Comparison of ENCODE assay signal across 8 cellular contexts in genomic region chr1:231420959-231421615, GRCh38. TPM values are rescaled to one million over a fixed set of nuclear protein-coding genes. Genes with fewer than 3 reads are reported as not detected.
DNase-seq lines count a peak whose midpoint lies in the region; ATAC-seq and TF ChIP-seq lines count a peak whose summit lies in the region.

No MANE protein-coding gene starts in this region.

- H3K36me3 ChIP-seq in esophagus squamous epithelium: no peaks in the 10 kb centered on the region
- no peaks in the 10 kb centered on the region for H3K36me3 ChIP-seq in testis (ENCODE audit: low read depth, missing control alignments)

- ATAC-seq in HG02759 (IDR thresholded peaks at IDR 0.05; ENCODE audit: unreplicated experiment) (peak; percentile 7), naive B cell (ENCODE audit: low read depth in 2 of 2) (no peak)

- no peak for TF ChIP-seq CTCF in esophagus squamous epithelium (IDR thresholded peaks at IDR 0.05)
- TF ChIP-seq CTCF in testis (IDR thresholded peaks at IDR 0.05): no peak

- H3K27me3 ChIP-seq in esophagus squamous epithelium: no peaks in the 10 kb centered on the region
- no peaks in the 10 kb centered on the region for H3K27me3 ChIP-seq in testis

- H3K27ac ChIP-seq in esophagus squamous epithelium: peak overlapping the region; percentile 88 to 99 (median 98)
- peak overlapping the region; percentile 95 to 99 for H3K27ac ChIP-seq in testis

- DNase-seq in DMS 273 (lab: John Stamatoyannopoulos, UW; ENCODE audit: unreplicated experiment) (peak; percentile 70), DMS 273 treated with DMSO at 0.1 percent for 48 hours (lab: John Stamatoyannopoulos, UW) (no peak), NCI-H460 (ENCODE audit: extremely low read depth, low read depth) (peak; percentile 16), esophagus squamous epithelium (lab: John Stamatoyannopoulos, UW) (peak; percentile 7), naive B cell (peak; percentile 32), testis (peak; percentile 48)
- peak; percentile 58 for DNase-seq in activated T-cell treated with anti-CD3 and anti-CD28 coated beads, Interleukin-2, amount 50 U/mL, for 1 hour

- H3K36me3 Mint-ChIP-seq in naive B cell: peaks cover 0 to 6% of the 10 kb centered on the region in 2 donors

- intact Hi-C loops in esophagus squamous epithelium (cut with DNase I) (loop anchor here (10.0 kb wide), 1 partner anchor 104 kb away; the partner anchor contains the start of gene TSNAX), testis (cut with DNase I; ENCODE audit: low total_unique reads) (no loop called here)

- H3K27ac Mint-ChIP-seq in naive B cell: peak overlapping the region; percentile 57 to 96 (median 92)

- no peaks in the 10 kb centered on the region for H3K27me3 Mint-ChIP-seq in naive B cell

- H3K4me1 Mint-ChIP-seq in naive B cell: peaks cover 40 to 47% (median 43%) of the 10 kb centered on the region in 3 donors

- no peaks in the 10 kb centered on the region for H3K9me3 Mint-ChIP-seq in naive B cell

- 0% methylated on average over 21 of the region's 71 CpGs; no CpG with 5 or more reads in 1 of the 2 donors for WGBS in esophagus squamous epithelium, 2 donors
- WGBS in testis, 2 donors: 0% methylated on average over 1 to 63 of the region's 71 CpGs

- H3K9me3 ChIP-seq in esophagus squamous epithelium (no peaks in the 10 kb centered on the region), testis (no peaks in the 10 kb centered on the region)

- peak in 2 of 4 donors; percentile 20 to 24 for TF ChIP-seq POLR2A in esophagus squamous epithelium (IDR thresholded peaks at IDR 0.05)
- TF ChIP-seq POLR2A in testis (IDR thresholded peaks at IDR 0.05): no peak

- H3K4me3 ChIP-seq in esophagus squamous epithelium (peak overlapping the region; percentile 65 to 96 (median 70)), testis (peak overlapping the region; percentile 72 to 91)

- peak overlapping the region; percentile 80 to 97 (median 93) for H3K4me3 Mint-ChIP-seq in naive B cell

- H3K4me1 ChIP-seq in esophagus squamous epithelium (peaks cover 23 to 59% (median 35%) of the 10 kb centered on the region in 3 donors), testis (peaks cover 13% of the 10 kb centered on the region)

RNA-seq across cellular contexts. Expression of gene EGLN1, which starts 1.0 kb away (rescaled TPM):
- total RNA-seq in NCI-H460 (2014; rRNA removed; shearing (Covaris generic)): 70.0 and 77.3 TPM in 2 replicates
- 19.0 and 21.3 TPM in 2 replicates for polyA plus RNA-seq in NCI-H460 (2014; cell fraction: nucleus; rRNA removed)
- 10 to 100 TPM; 21.8 to 36.0 (median 28.7) TPM for total RNA-seq in esophagus squamous epithelium
- polyA plus RNA-seq in naive B cell (ENCODE audit: low read depth in 6 of 6): 10 to 100 TPM; 16.4 to 30.6 (median 21.6) TPM
- 10 to 100 TPM; 47.7 to 64.5 TPM for total RNA-seq in testis
- 30.5 TPM for polyA plus RNA-seq in testis (ENCODE audit: insufficient read depth, low read depth, low replicate concordance)
